In the genomic region with DNA sequence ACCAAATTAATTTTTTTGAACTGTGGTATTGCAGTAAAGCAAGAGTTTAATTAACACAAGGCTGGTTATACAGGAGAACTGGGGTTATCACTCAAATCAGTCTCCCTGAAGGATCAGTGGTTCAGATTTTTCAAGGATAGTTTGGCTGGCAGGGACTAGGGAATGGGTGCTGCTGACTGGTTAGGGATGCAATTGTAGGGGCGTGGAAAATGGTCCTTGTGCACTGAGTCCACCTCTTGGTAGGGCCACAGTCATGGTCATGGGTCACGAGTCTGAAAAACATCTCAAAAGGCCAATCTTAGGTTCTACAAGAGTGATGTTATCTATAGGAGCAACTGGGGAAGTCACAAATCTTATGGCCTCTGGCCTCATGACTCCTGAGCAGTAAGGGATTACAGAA, we compare ENCODE assay signal across 25 cellular contexts. TPM values are rescaled to one million over a fixed set of nuclear protein-coding genes. Genes with fewer than 3 reads are reported as not detected.
"Had no signal": no experiment of that assay in that cellular context is flagged by ENCODE, and none has a peak within 500 bp of the region (broad histone marks: within the 10 kb centered on the region; RNA-seq: fewer than 3 reads in every experiment).

No MANE protein-coding gene starts in this region.

- H3K27ac Mint-ChIP-seq: memory B cell had no signal

- H3K36me3 ChIP-seq: esophagus squamous epithelium, gastrocnemius medialis, heart right ventricle, left lung, lower lobe of right lung had no signal

- H3K27ac ChIP-seq: coronary artery, dorsolateral prefrontal cortex, epithelial cell of prostate, esophagus squamous epithelium, gastrocnemius medialis, heart right ventricle, left lung, lower lobe of right lung had no signal

- ATAC-seq: esophagus mucosa, gastrocnemius medialis, heart right ventricle, left cardiac atrium, left lung, left ventricle myocardium superior, lower lobe of right lung had no signal

- H3K4me3 Mint-ChIP-seq: memory B cell had no signal

- H3K27me3 ChIP-seq: dorsolateral prefrontal cortex, esophagus squamous epithelium, gastrocnemius medialis, heart right ventricle, left lung had no signal

- H3K4me1 ChIP-seq: gastrocnemius medialis had no signal

- DNase-seq: dermis blood vessel endothelial cell; dorsolateral prefrontal cortex; effector CD4-positive, alpha-beta T cell; effector memory CD4-positive, alpha-beta T cell; erythroblast; esophagus squamous epithelium; foreskin fibroblast; foreskin melanocyte; gastrocnemius medialis; glutamatergic neuron; head of caudate nucleus; heart right ventricle; hippocampal formation; left cardiac atrium; left lung; left ventricle myocardium superior; lower lobe of right lung; mesendoderm; midbrain had no signal

- H3K4me3 ChIP-seq: coronary artery, dorsolateral prefrontal cortex, esophagus squamous epithelium, gastrocnemius medialis, heart right ventricle, left lung, lower lobe of right lung had no signal

- H3K9me3 ChIP-seq: gastrocnemius medialis, left lung, lower lobe of right lung had no signal

RNA-seq across cellular contexts. Expression of a gene that starts 27.9 kb away (rescaled TPM):
- total RNA-seq: dermis blood vessel endothelial cell, esophagus mucosa, lower lobe of right lung, lung microvascular endothelial cell, mononuclear cell had no signal
